ENCODE assay signal across 17 cellular contexts in the genomic region with DNA sequence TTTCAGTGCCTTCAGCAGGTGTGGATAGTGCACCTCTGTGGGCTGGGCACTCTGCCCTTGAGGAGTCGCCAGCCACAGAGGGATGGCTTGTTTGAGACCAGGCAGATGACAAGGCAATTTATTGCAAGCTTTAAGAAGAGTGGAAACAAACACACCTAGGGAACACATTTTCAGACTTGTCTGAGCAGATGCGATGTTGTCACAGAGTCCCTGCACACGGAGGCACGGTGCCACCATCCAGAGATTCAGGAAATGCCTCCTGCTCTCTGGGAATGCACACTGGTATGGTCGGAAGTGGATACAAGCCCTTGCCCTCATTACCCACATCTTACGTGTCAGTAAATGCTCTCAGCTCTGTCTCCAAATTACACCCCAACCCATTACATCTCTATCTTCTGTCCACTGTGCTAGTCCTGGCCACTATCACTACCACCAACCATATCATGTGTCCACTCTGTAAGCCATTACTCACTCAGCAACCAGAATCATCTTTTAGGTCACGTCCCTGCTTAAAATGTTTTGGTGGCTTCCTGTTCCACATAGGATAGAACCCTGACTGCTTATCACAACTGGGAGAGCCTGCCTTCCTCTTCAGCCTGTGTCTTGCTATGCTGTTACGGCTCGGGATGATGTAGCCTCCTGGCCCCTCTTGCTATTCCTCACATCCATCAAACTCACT.
"Had no signal": no experiment of that assay in that cellular context is flagged by ENCODE, and none has a peak within 500 bp of the region (broad histone marks: within the 10 kb centered on the region; RNA-seq: fewer than 3 reads in every experiment).

No MANE protein-coding gene starts in this region.

- H3K27ac ChIP-seq: parathyroid adenoma, VCaP had no signal

- H3K36me3 ChIP-seq: upper lobe of left lung had no signal

- H2AFZ ChIP-seq: parathyroid adenoma had no signal

- H3K9me3 ChIP-seq: upper lobe of left lung had no signal

- H3K4me3 ChIP-seq: upper lobe of left lung had no signal

- ATAC-seq: natural killer cell treated with Interleukin-12 subunit alpha and Interleukin-12 subunit beta and Interleukin-15 and Interleukin-18, amount 100 ng/mL, for 72 hours had no signal

- DNase-seq: activated CD4-positive, alpha-beta T cell treated with anti-CD3 and anti-CD28 coated beads, Interleukin-2, amount 50 U/mL, for 1 hour; activated CD4-positive, CD25-positive, alpha-beta regulatory T cell treated with anti-CD3 and anti-CD28 coated beads, Interleukin-2, amount 50 U/mL, for 72 hours; activated CD8-positive, alpha-beta memory T cell treated with anti-CD3 and anti-CD28 coated beads, Interleukin-2, amount 50 U/mL, for 48 hours; activated effector memory CD4-positive, alpha-beta T cell treated with anti-CD3 and anti-CD28 coated beads, Interleukin-2, amount 50 U/mL, for 16 hours; activated naive CD4-positive, alpha-beta T cell treated with anti-CD3 and anti-CD28 coated beads, Interleukin-2, amount 50 U/mL, for 16 hours; activated T-cell treated with anti-CD3 and anti-CD28 coated beads, Interleukin-2, amount 50 U/mL, for 48 hours; aorta; cerebellar nuclear complex; effector CD4-positive, alpha-beta T cell; foreskin fibroblast; hippocampal formation; left cardiac atrium; stimulated activated CD4-positive, alpha-beta T cell treated with anti-CD3 and anti-CD28 coated beads, Interleukin-2, amount 100 ng/mL, for 24 hours; upper lobe of left lung had no signal

- H3K27me3 ChIP-seq: upper lobe of left lung had no signal

- H3K9ac ChIP-seq: parathyroid adenoma had no signal
